8 cellular contexts compared by ENCODE assay signal in genomic region chr1:1305300-1306069, GRCh38. TPM values are rescaled to one million over a fixed set of nuclear protein-coding genes. Genes with fewer than 3 reads are reported as not detected.
A peak's percentile ranks its signal among the peaks of the same experiment; 100 is the strongest.
DNase-seq lines count a peak whose midpoint lies in the region; ATAC-seq and TF ChIP-seq lines count a peak whose summit lies in the region.

No MANE protein-coding gene starts in this region.

- H2BK15ac ChIP-seq in IMR-90 (ENCODE audit: low read depth, low read length), result peak overlapping the region; percentile 72; the same call in 2 of the 3 replicates

- H3K14ac ChIP-seq in IMR-90 (replicated peaks; ENCODE audit: low read depth, low read length), result peak overlapping the region; percentile 67

- H3K79me1 ChIP-seq in IMR-90 (ENCODE audit: low read depth in 1 of 2, low read length in 2 of 2), result peaks cover 3 to 68% of the 10 kb centered on the region in 2 experiments; a peak in 3 of 4 replicates

- H3K9me3 ChIP-seq in IMR-90 (ENCODE audit: control insufficient read depth, insufficient read depth, low read length), result no peaks in the 10 kb centered on the region
- H3K9me3 ChIP-seq in body of pancreas, result no peaks in the 10 kb centered on the region

- CTCF ChIA-PET in IMR-90 (lab: Yijun Ruan, JAX), result interaction anchor here (0.7 to 1.3 kb wide), 2 partner anchors 29 to 183 kb away, joined by 3 read pairs; no protein-coding TSS in a partner anchor

- no peaks in the 10 kb centered on the region for H3K27me3 ChIP-seq in IMR-90 (ENCODE audit: control insufficient read depth, insufficient read depth, low read length)
- no peaks in the 10 kb centered on the region for H3K27me3 ChIP-seq in body of pancreas

- peaks cover 31% of the 10 kb centered on the region for H3K4me1 ChIP-seq in IMR-90 (ENCODE audit: control insufficient read depth, insufficient read depth, low read length)
- peaks cover 48% of the 10 kb centered on the region for H3K4me1 ChIP-seq in body of pancreas

- H3K27ac ChIP-seq in IMR-90 (ENCODE audit: insufficient read depth, low read length), result peak overlapping the region; percentile 89
- H3K27ac ChIP-seq in body of pancreas, result peak overlapping the region; percentile 15 to 81 (median 52)

- intact Hi-C loops in IMR-90 (cut with micrococcal nuclease), result loop anchor here (5.0 kb wide), 2 partner anchors 52 to 183 kb away; partner anchors contain the start of gene MXRA8
- intact Hi-C loops in body of pancreas (cut with DNase I), result no loop called here

- 0 out of 2 replicates have a peak overlapping the region, but pooled peaks have one; percentile 31 for H3K56ac ChIP-seq in IMR-90 (ENCODE audit: extremely low read depth, insufficient read depth, low read length)

- peak overlapping the region; percentile 75 for H2BK5ac ChIP-seq in IMR-90 (ENCODE audit: low read depth, low read length, poor library complexity, severe bottlenecking)

- H3K9ac ChIP-seq in IMR-90 (ENCODE audit: low read depth, low read length), result peak overlapping the region; percentile 91

- TF ChIP-seq POLR2A in IMR-90 (IDR thresholded peaks at IDR 0.05; ENCODE audit: low read depth, low read length) (no peak), body of pancreas (IDR thresholded peaks at IDR 0.05) (no peak)

- peak overlapping the region; percentile 93 for H3K4me3 ChIP-seq in IMR-90 (ENCODE audit: insufficient read depth, low read depth, low read length)
- H3K4me3 ChIP-seq in body of pancreas, result no peak overlapping the region

- H4K91ac ChIP-seq in IMR-90 (ENCODE audit: insufficient read depth, low read depth, low read length), result peak overlapping the region; percentile 86

- H3K36me3 ChIP-seq in IMR-90 (ENCODE audit: control insufficient read depth, insufficient read depth, low read length) (peaks cover 8% of the 10 kb centered on the region), body of pancreas (replicated peaks in 1 of 2; ENCODE audit: insufficient read depth in 1 of 2, low read depth in 2 of 2) (no peaks in the 10 kb centered on the region)

- DNase-seq in DMS153 treated with DMSO at 0.1 percent for 48 hours (lab: John Stamatoyannopoulos, UW; ENCODE audit: unreplicated experiment) (peak; percentile 81), IMR-90 (peak; percentile 71), T1000 (lab: John Stamatoyannopoulos, UW) (peak; percentile 59), body of pancreas (peak in 3 of 4 donors; percentile 53 to 66 (median 59)), islet precursor cell (peak; percentile 74)
- peak; percentile 53 for DNase-seq in stimulated activated CD4-positive, alpha-beta T cell treated with anti-CD3 and anti-CD28 coated beads, Interleukin-1b, Interleukin-23, amount 100 ng/mL, for 48 hours

- ATAC-seq in IMR-90 (ENCODE audit: low read depth) (peak; percentile 30), body of pancreas (no peak), HG03159 (IDR thresholded peaks at IDR 0.05; ENCODE audit: unreplicated experiment) (no peak), GM21786 (IDR thresholded peaks at IDR 0.05; ENCODE audit: unreplicated experiment) (no peak)

- WGBS in IMR-90 (ENCODE audit: extremely low coverage in 2 of 2, insufficient read length in 1 of 2), 2 experiments, result 30% methylated on average over 9 of the region's 25 CpGs; no CpG with 5 or more reads in 1 of the 2 experiments
- WGBS in body of pancreas, 2 donors, result 37% methylated on average over 25 of the region's 25 CpGs; no CpG with 5 or more reads in 1 of the 2 donors

- no peak for TF ChIP-seq RAD21 in IMR-90 (IDR thresholded peaks at IDR 0.05; ENCODE audit: low read length)

- peaks cover 41% of the 10 kb centered on the region for H4K20me1 ChIP-seq in IMR-90 (ENCODE audit: insufficient read depth, low read length)

- peak overlapping the region; percentile 36 to 91; a peak in 3 of 4 replicates for H4K8ac ChIP-seq in IMR-90 (ENCODE audit: low read depth in 2 of 2, low read length in 2 of 2)

- peak overlapping the region; percentile 87 for H2AFZ ChIP-seq in IMR-90 (replicated peaks; ENCODE audit: low read length, poor library complexity)

- in situ Hi-C loops in IMR-90 (cut with MboI; ENCODE audit: low sequenced_read_pairs), result no loop called here

- TF ChIP-seq CTCF in IMR-90 (conservative IDR thresholded peaks at IDR 0.05; ENCODE audit: low read depth, low read length), result no peak
- no peak for TF ChIP-seq CTCF in body of pancreas (IDR thresholded peaks at IDR 0.05)

- peak overlapping the region; percentile 38 for H2BK20ac ChIP-seq in IMR-90 (ENCODE audit: low read depth, low read length)

- peaks cover 3% of the 10 kb centered on the region for H3K9me1 ChIP-seq in IMR-90 (ENCODE audit: insufficient read depth, low read length)

- H3K18ac ChIP-seq in IMR-90 (ENCODE audit: low read depth, low read length), result peak overlapping the region; percentile 24; the same call in 1 of the 2 replicates

- H3K23ac ChIP-seq in IMR-90 (ENCODE audit: low read depth, low read length), result peak overlapping the region; percentile 84

- POLR2A ChIA-PET in IMR-90 (lab: Charles Lee; ENCODE audit: unreplicated experiment), result no interaction called here

- BruUV-seq in IMR-90 (replicated peaks; lab: Mats Ljungman, UMichigan), result no TSS peak

- dilution Hi-C loops in IMR-90 (cut with HindIII; ENCODE audit: low sequenced_read_pairs, unreplicated experiment), result no loop called here

- peak overlapping the region; percentile 91 for H2AK5ac ChIP-seq in IMR-90 (ENCODE audit: low read depth, low read length)

- peak overlapping the region; percentile 90 for H3K4ac ChIP-seq in IMR-90 (ENCODE audit: low read depth, low read length)

- peak overlapping the region; percentile 100 for H3K4me2 ChIP-seq in IMR-90 (ENCODE audit: low read depth, low read length)

- peak overlapping the region; percentile 97 for H2AK9ac ChIP-seq in IMR-90 (replicated peaks; ENCODE audit: low read depth, low read length, poor library complexity)

- H4K5ac ChIP-seq in IMR-90 (ENCODE audit: low read depth, low read length), result peak overlapping the region; percentile 58

- peak overlapping the region; percentile 70 for H2BK120ac ChIP-seq in IMR-90 (ENCODE audit: low read depth, low read length)

TF ChIP-seq in IMR-90, 13 proteins besides CTCF, POLR2A, EP300 and RAD21:
- peak; percentile 19; the same call in 1 of the 2 replicates for TF ChIP-seq BHLHE40 (IDR thresholded peaks at IDR 0.05; ENCODE audit: low read depth, low read length)
- TF ChIP-seq NFE2L2 (IDR thresholded peaks at IDR 0.05; ENCODE audit: low read depth, low read length), result peak; percentile 64; the same call in 1 of the 2 replicates
- TF ChIP-seq FOS (IDR thresholded peaks at IDR 0.05; ENCODE audit: low read depth, low read length), result peak; percentile 41; the same call in 1 of the 2 replicates
- TF ChIP-seq SMC3 (IDR thresholded peaks at IDR 0.05; ENCODE audit: low read depth, low read length), result no peak
- peak; percentile 86 for TF ChIP-seq MAZ (IDR thresholded peaks at IDR 0.05; ENCODE audit: borderline replicate concordance, low read depth, low read length)
- TF ChIP-seq RCOR1 (IDR thresholded peaks at IDR 0.05; ENCODE audit: insufficient replicate concordance, low read length), result no peak

RNA-seq across cellular contexts. Expression of gene ACAP3, which starts 2.2 kb away (rescaled TPM):
- total RNA-seq in IMR-90 (2012; rRNA removed) (13.3 and 15.3 TPM in 2 replicates), body of pancreas (10 to 100 TPM; 37.9 to 53.7 TPM)
- polyA plus RNA-seq in IMR-90 (2012; rRNA removed), result 58.2 and 75.2 TPM in 2 replicates
- 27.8 and 31.6 TPM in 2 replicates for polyA plus RNA-seq in IMR-90 (2012; cell fraction: cytosol; rRNA removed)
- polyA plus RNA-seq in IMR-90 (2012; cell fraction: nucleus; rRNA removed; ENCODE audit: low replicate concordance), result 477 and 1,309 TPM in 2 replicates

RNA-seq across cellular contexts. Expression of gene PUSL1, which starts 2.9 kb away (rescaled TPM):
- total RNA-seq in IMR-90 (2012; rRNA removed), result 10.9 and 13.3 TPM in 2 replicates
- 33.0 and 43.6 TPM in 2 replicates for polyA plus RNA-seq in IMR-90 (2012; rRNA removed)
- 26.4 and 45.6 TPM in 2 replicates for polyA plus RNA-seq in IMR-90 (2012; cell fraction: cytosol; rRNA removed)
- polyA plus RNA-seq in IMR-90 (2012; cell fraction: nucleus; rRNA removed; ENCODE audit: low replicate concordance), result 34.1 and 86.3 TPM in 2 replicates
- 10 to 100 TPM; 20.2 to 20.8 TPM for total RNA-seq in body of pancreas

RNA-seq across cellular contexts. Expression of gene INTS11, which starts 19.0 kb away (rescaled TPM):
- total RNA-seq in IMR-90 (2012; rRNA removed), result 52.5 and 56.1 TPM in 2 replicates
- polyA plus RNA-seq in IMR-90 (2012; rRNA removed), result 123 and 134 TPM in 2 replicates
- 64.0 and 101 TPM in 2 replicates for polyA plus RNA-seq in IMR-90 (2012; cell fraction: cytosol; rRNA removed)
- polyA plus RNA-seq in IMR-90 (2012; cell fraction: nucleus; rRNA removed; ENCODE audit: low replicate concordance), result 495 and 1,105 TPM in 2 replicates
- total RNA-seq in body of pancreas, result 100 to 1,000 TPM in 1 of 2 donors, 10 to 100 TPM in 1; 89.0 to 189 TPM

RNA-seq across cellular contexts. Expression of gene CPTP, which starts 19.1 kb away (rescaled TPM):
- total RNA-seq in IMR-90 (2012; rRNA removed) (2.7 and 3.1 TPM in 2 replicates), body of pancreas (10 to 100 TPM; 15.6 to 33.0 TPM)
- 12.1 and 15.4 TPM in 2 replicates for polyA plus RNA-seq in IMR-90 (2012; rRNA removed)
- 7.4 and 21.9 TPM in 2 replicates for polyA plus RNA-seq in IMR-90 (2012; cell fraction: cytosol; rRNA removed)
- 5.6 and 16.7 TPM in 2 replicates for polyA plus RNA-seq in IMR-90 (2012; cell fraction: nucleus; rRNA removed; ENCODE audit: low replicate concordance)

RNA-seq across cellular contexts. Expression of gene SCNN1D, which starts 25.2 kb away (rescaled TPM):
- total RNA-seq in IMR-90 (2012; rRNA removed) (0.18 and 0.28 TPM in 2 replicates), body of pancreas (1 to 10 TPM; 4.0 to 4.2 TPM)
- 3.7 and 4.4 TPM in 2 replicates for polyA plus RNA-seq in IMR-90 (2012; rRNA removed)
- 1.7 and 3.1 TPM in 2 replicates for polyA plus RNA-seq in IMR-90 (2012; cell fraction: cytosol; rRNA removed)
- polyA plus RNA-seq in IMR-90 (2012; cell fraction: nucleus; rRNA removed; ENCODE audit: low replicate concordance), result 45.3 and 115 TPM in 2 replicates
